Comparison of ENCODE assay signal across 25 cellular contexts in genomic region chr13:112755331-112755730, GRCh38.
"Had no signal": no experiment of that assay in that cellular context is flagged by ENCODE, and none has a peak within 500 bp of the region (broad histone marks: within the 10 kb centered on the region; RNA-seq: fewer than 3 reads in every experiment).

No MANE protein-coding gene starts in this region.

- H3K4me3 ChIP-seq: body of pancreas, cardiac muscle cell, lung, ovary, prostate gland, tibial artery had no signal

- H3K27me3 ChIP-seq: body of pancreas, cardiac muscle cell, neutrophil, ovary, tibial artery had no signal

- H3K9me3 ChIP-seq: body of pancreas, neutrophil, ovary, prostate gland, tibial artery had no signal

- DNase-seq: activated CD4-positive, alpha-beta T cell treated with anti-CD3 and anti-CD28 coated beads for 36 hours; activated CD4-positive, CD25-positive, alpha-beta regulatory T cell; activated CD8-positive, alpha-beta memory T cell treated with anti-CD3 and anti-CD28 coated beads, Interleukin-2, amount 10 ng/mL, durations not matched to agents 7 days and 5 days; activated CD8-positive, alpha-beta T cell treated with anti-CD3 and anti-CD28 coated beads, Interleukin-2, amount 10 ng/mL, durations not matched to agents 7 days and 5 days; activated effector memory CD4-positive, alpha-beta T cell treated with Interleukin-2 at 50 U/mL for 16 hours; activated naive CD4-positive, alpha-beta T cell treated with Interleukin-2 at 50 U/mL for 16 hours; activated T-cell treated with anti-CD3 and anti-CD28 coated beads for 4 hours; body of pancreas; cortex of kidney; foreskin fibroblast; head of caudate nucleus; hypothalamus; immature natural killer cell; mesendoderm; natural killer cell; ovary; stimulated activated CD4-positive, alpha-beta T cell treated with anti-CD3 and anti-CD28 coated beads, Interleukin-2, amount 100 ng/mL, for 48 hours; stimulated activated naive CD8-positive, alpha-beta T cell treated with anti-CD3 and anti-CD28 coated beads, Interleukin-15, Interleukin-2, amounts not matched to agents 100 U/mL and 50 U/mL, for 24 hours; tibial artery had no signal

- H3K36me3 ChIP-seq: cardiac muscle cell, ovary, prostate gland, tibial artery had no signal

- H3K27ac ChIP-seq: body of pancreas, cardiac muscle cell, neutrophil, ovary, prostate gland, tibial artery had no signal

- H3K4me1 ChIP-seq: prostate gland, tibial artery had no signal

- ATAC-seq: activated CD4-positive, alpha-beta T cell treated with anti-CD3 and anti-CD28 coated beads for 36 hours; activated CD8-positive, alpha-beta memory T cell treated with anti-CD3 and anti-CD28 coated beads, Interleukin-2, amount 10 ng/mL, durations not matched to agents 7 days and 5 days; activated CD8-positive, alpha-beta T cell treated with anti-CD3 and anti-CD28 coated beads, Interleukin-2, amount 10 ng/mL, durations not matched to agents 7 days and 5 days; body of pancreas; esophagus mucosa; left lobe of liver; natural killer cell; stimulated activated naive CD8-positive, alpha-beta T cell treated with anti-CD3 and anti-CD28 coated beads, Interleukin-15, Interleukin-2, amounts not matched to agents 100 U/mL and 50 U/mL, for 24 hours had no signal
